10 cellular contexts compared by ENCODE assay signal in genomic region chr2:234603619-234604018, GRCh38.
"Had no signal": no experiment of that assay in that cellular context is flagged by ENCODE, and none has a peak within 500 bp of the region (broad histone marks: within the 10 kb centered on the region; RNA-seq: fewer than 3 reads in every experiment).

No MANE protein-coding gene starts in this region.

- H3K36me3 ChIP-seq: esophagus muscularis mucosa, thyroid gland had no signal

- H3K27ac ChIP-seq: esophagus muscularis mucosa, skin epidermis, thyroid gland had no signal

- DNase-seq: activated effector memory CD4-positive, alpha-beta T cell treated with anti-CD3 and anti-CD28 coated beads, Interleukin-2, amount 50 U/mL, for 16 hours; activated naive CD8-positive, alpha-beta T cell treated with anti-CD3 and anti-CD28 coated beads for 36 hours; activated T-cell treated with anti-CD3 and anti-CD28 coated beads, Interleukin-2, amount 50 U/mL, for 24 hours; left colon; midbrain; naive B cell; thyroid gland had no signal

- H3K9me3 ChIP-seq: esophagus muscularis mucosa, thyroid gland had no signal

- H3K4me1 ChIP-seq: esophagus muscularis mucosa, thyroid gland had no signal

- ATAC-seq: left colon had no signal

- H3K4me3 ChIP-seq: esophagus muscularis mucosa, lung, skin epidermis, thyroid gland had no signal

- H3K27me3 ChIP-seq: esophagus muscularis mucosa, thyroid gland had no signal
